23 cellular contexts compared by ENCODE assay signal in the genomic region with DNA sequence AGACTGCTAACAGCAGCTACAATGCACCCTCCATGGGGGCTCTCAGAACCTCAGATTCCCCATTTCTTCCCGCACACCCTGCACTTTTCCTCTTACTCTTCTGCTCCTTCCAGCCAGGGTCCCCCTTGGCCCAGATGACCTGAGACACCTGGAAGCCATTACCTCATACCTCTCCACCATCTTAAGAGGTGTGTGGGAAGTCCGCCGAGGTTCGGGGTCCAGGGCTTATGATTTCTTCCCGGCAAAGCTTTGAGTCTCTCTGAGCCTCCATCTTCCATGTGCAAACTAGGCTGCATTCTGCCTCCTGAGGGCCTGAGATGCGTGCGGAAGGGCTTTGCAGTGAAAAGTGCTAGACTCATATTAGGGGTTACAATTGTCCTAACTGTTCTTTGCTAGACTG. TPM values are rescaled to one million over a fixed set of nuclear protein-coding genes. Genes with fewer than 3 reads are reported as not detected.
"Had no signal": no experiment of that assay in that cellular context is flagged by ENCODE, and none has a peak within 500 bp of the region (broad histone marks: within the 10 kb centered on the region; RNA-seq: fewer than 3 reads in every experiment).

No MANE protein-coding gene starts in this region.

- H3K27me3 ChIP-seq: SJSA1 had no signal

- H3K27ac ChIP-seq: SJSA1, SK-N-MC had no signal

- FAIRE-seq: RCC 7860 had no signal

- H3K4me3 ChIP-seq: SJSA1, SK-N-MC had no signal

- H3K9me3 ChIP-seq: SJSA1 had no signal

- DNase-seq: KBM-7, MV-4-11, NCI-H1048, NCI-H1105, NCI-H1417, NCI-H1436 treated with DMSO at 0.1 percent for 48 hours, NCI-H1694, NCI-H187 treated with DMSO at 0.1 percent for 48 hours, NCI-H2029 treated with DMSO at 0.1 percent for 48 hours, NCI-H2171 treated with DMSO at 0.1 percent for 48 hours, NCI-H345, NCI-H446 treated with DMSO at 0.1 percent for 48 hours, NCI-H524, NCI-H526 treated with DMSO at 0.1 percent for 48 hours, NCI-H748 treated with DMSO at 0.1 percent for 48 hours, Right ventricle myocardium superior, RPMI8226, SIG-M5 had no signal

RNA-seq across cellular contexts. Expression of gene GSC, which starts 5.3 kb away (rescaled TPM):
- total RNA-seq: HT-29, MCF 10A had no signal
